Comparison of ENCODE assay signal across 1 cellular context in the genomic region with DNA sequence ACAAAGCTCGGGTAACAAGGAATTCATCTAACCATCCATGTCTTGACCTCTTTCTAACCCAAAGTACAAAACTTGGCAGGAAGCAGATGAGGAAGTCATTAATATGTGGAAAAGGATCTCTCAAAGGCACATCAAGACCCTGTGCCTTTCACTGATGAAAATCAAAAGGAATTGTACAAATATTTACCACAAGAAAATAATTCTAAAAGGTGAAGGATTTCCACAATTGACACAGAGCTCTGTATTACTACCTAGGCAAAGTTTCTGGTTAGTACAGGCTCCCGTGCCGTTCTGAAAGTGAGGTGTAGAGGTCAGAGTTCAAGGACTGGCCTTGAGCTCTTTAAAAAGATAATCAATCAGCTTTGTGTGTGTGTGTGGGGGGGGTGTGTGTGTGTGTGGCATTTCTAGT.
TF ChIP-seq lines count a peak whose summit lies in the region.

No MANE protein-coding gene starts in this region.

TF ChIP-seq in GM23338, 12 proteins besides CTCF, POLR2A, EP300 and RAD21 (continued from another document):
- TF ChIP-seq ZNF462 (CRISPR knock-in tag; IDR thresholded peaks at IDR 0.05) (no peak), STAT1 (IDR thresholded peaks at IDR 0.05; ENCODE audit: unreplicated experiment) (no peak)
